Comparison of ENCODE assay signal across 1 cellular context in the genomic region with DNA sequence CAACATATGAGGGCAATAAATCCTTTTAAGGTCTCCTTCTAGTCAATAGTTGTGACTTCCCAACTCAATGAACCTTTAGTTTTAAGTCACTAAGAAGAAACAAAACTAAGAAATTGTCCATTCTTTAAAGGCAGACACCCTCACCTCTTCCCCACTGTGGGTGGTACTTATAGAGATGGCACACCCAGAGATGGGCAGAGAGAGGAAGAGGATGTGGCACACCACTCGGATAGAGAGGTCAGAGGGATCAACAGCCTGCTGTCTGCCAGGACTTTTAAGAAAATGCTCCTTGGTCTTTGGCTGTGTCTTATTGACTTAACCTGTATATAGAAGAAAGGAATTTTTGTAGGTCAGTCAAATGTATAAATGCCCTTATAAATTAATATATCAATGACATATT.
TF ChIP-seq lines count a peak whose summit lies in the region.

No MANE protein-coding gene starts in this region.

TF ChIP-seq in WTC11, 78 proteins besides CTCF, POLR2A, EP300 and RAD21:
- TF ChIP-seq JUN (CRISPR knock-in tag; IDR thresholded peaks at IDR 0.05) (no peak), CBFB (CRISPR knock-in tag; IDR thresholded peaks at IDR 0.05; ENCODE audit: low read depth) (no peak), MXD4 (CRISPR knock-in tag; IDR thresholded peaks at IDR 0.05; ENCODE audit: borderline replicate concordance) (no peak), TCF7 (CRISPR knock-in tag; IDR thresholded peaks at IDR 0.05; ENCODE audit: low read depth) (no peak), ZNF317 (CRISPR knock-in tag; IDR thresholded peaks at IDR 0.05; ENCODE audit: borderline replicate concordance, low read depth) (no peak)
- TF ChIP-seq, protein P1, sequence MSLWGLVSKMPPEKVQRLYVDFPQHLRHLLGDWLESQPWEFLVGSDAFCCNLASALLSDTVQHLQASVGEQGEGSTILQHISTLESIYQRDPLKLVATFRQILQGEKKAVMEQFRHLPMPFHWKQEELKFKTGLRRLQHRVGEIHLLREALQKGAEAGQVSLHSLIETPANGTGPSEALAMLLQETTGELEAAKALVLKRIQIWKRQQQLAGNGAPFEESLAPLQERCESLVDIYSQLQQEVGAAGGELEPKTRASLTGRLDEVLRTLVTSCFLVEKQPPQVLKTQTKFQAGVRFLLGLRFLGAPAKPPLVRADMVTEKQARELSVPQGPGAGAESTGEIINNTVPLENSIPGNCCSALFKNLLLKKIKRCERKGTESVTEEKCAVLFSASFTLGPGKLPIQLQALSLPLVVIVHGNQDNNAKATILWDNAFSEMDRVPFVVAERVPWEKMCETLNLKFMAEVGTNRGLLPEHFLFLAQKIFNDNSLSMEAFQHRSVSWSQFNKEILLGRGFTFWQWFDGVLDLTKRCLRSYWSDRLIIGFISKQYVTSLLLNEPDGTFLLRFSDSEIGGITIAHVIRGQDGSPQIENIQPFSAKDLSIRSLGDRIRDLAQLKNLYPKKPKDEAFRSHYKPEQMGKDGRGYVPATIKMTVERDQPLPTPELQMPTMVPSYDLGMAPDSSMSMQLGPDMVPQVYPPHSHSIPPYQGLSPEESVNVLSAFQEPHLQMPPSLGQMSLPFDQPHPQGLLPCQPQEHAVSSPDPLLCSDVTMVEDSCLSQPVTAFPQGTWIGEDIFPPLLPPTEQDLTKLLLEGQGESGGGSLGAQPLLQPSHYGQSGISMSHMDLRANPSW (CRISPR knock-in tag; conservative IDR thresholded peaks at IDR 0.05; ENCODE audit: low read depth): no peak
